Comparison of ENCODE assay signal across 11 cellular contexts in genomic region chr10:24858244-24858907, GRCh38.
A peak's percentile ranks its signal among the peaks of the same experiment; 100 is the strongest.
DNase-seq lines count a peak whose midpoint lies in the region; ATAC-seq and TF ChIP-seq lines count a peak whose summit lies in the region.
"Had no signal": no experiment of that assay in that cellular context is flagged by ENCODE, and none has a peak within 500 bp of the region (broad histone marks: within the 10 kb centered on the region; RNA-seq: fewer than 3 reads in every experiment).

No MANE protein-coding gene starts in this region.

- H3K27me3 ChIP-seq in adipocyte (replicated peaks; ENCODE audit: control insufficient read depth, insufficient read depth, low read length) (no peaks in the 10 kb centered on the region), upper lobe of right lung (no peaks in the 10 kb centered on the region)

- DNase-seq in DMS153 treated with DMSO at 0.1 percent for 48 hours (lab: John Stamatoyannopoulos, UW; ENCODE audit: unreplicated experiment): peak; percentile 17
- DNase-seq in NCI-H128 (lab: John Stamatoyannopoulos, UW; ENCODE audit: unreplicated experiment): peak; percentile 24
- DNase-seq in adipocyte (ENCODE audit: low read depth): peak; percentile 79
- DNase-seq in glutamatergic neuron: peak; percentile 71
- no peak for DNase-seq in upper lobe of right lung
- DNase-seq in GM19238 (ENCODE audit: insufficient read length, low spot score): no peak
- DNase-seq in HK-2 (ENCODE audit: unreplicated experiment): no peak
- DNase-seq: OCI-M1 had no signal

- H3K27ac Mint-ChIP-seq in glutamatergic neuron (ENCODE audit: unreplicated experiment): peak overlapping the region; percentile 97

- ATAC-seq in upper lobe of right lung: no peak
- no peak for ATAC-seq in HG03097 (IDR thresholded peaks at IDR 0.05; ENCODE audit: low FRiP score, unreplicated experiment)

- intact Hi-C loops in upper lobe of right lung (cut with DNase I): no loop called here

- H3K4me1 ChIP-seq in adipocyte (ENCODE audit: control insufficient read depth, insufficient read depth, low read length) (no peaks in the 10 kb centered on the region), upper lobe of right lung (no peaks in the 10 kb centered on the region)

- H3K9me3 ChIP-seq in adipocyte (ENCODE audit: control insufficient read depth, low read length) (no peaks in the 10 kb centered on the region), upper lobe of right lung (no peaks in the 10 kb centered on the region)

- H3K9ac ChIP-seq in adipocyte (ENCODE audit: low read length): no peak overlapping the region

- TF ChIP-seq CTCF in glutamatergic neuron (IDR thresholded peaks at IDR 0.05; ENCODE audit: partially characterized antibody, unreplicated experiment) (no peak), upper lobe of right lung (IDR thresholded peaks at IDR 0.05) (no peak)

- H3K27ac ChIP-seq in upper lobe of right lung: no peak overlapping the region

- peak overlapping the region; percentile 78 for H3K4me3 Mint-ChIP-seq in glutamatergic neuron (ENCODE audit: unreplicated experiment)
- H3K4me3 Mint-ChIP-seq: central memory CD8-positive, alpha-beta T cell had no signal

- no peaks in the 10 kb centered on the region for H3K36me3 ChIP-seq in adipocyte (ENCODE audit: control insufficient read depth, insufficient read depth, low read length, severe bottlenecking)
- H3K36me3 ChIP-seq in upper lobe of right lung: no peaks in the 10 kb centered on the region

- H3K36me3 Mint-ChIP-seq in glutamatergic neuron (ENCODE audit: unreplicated experiment): peaks cover 4% of the 10 kb centered on the region

- peaks cover 44% of the 10 kb centered on the region for H3K4me1 Mint-ChIP-seq in glutamatergic neuron (ENCODE audit: low read depth, unreplicated experiment)

- H3K4me3 ChIP-seq in adipocyte (ENCODE audit: low read length): no peak overlapping the region
- no peak overlapping the region for H3K4me3 ChIP-seq in upper lobe of right lung
- H3K4me3 ChIP-seq: smooth muscle cell had no signal

- peaks cover 11% of the 10 kb centered on the region for H3K9me3 Mint-ChIP-seq in glutamatergic neuron (ENCODE audit: unreplicated experiment)
- H3K9me3 Mint-ChIP-seq: central memory CD8-positive, alpha-beta T cell had no signal

- H3K27me3 Mint-ChIP-seq in glutamatergic neuron (ENCODE audit: unreplicated experiment): peaks cover 9% of the 10 kb centered on the region
- H3K27me3 Mint-ChIP-seq: central memory CD8-positive, alpha-beta T cell had no signal

Comparison
In these comparisons a context has a peak if more than half of its experiments do, and no peak if none do; other contexts are left out.
1. DNase-seq: peak in DMS153 treated with DMSO at 0.1 percent for 48 hours (single experiment), NCI-H128 (single experiment), adipocyte (single experiment) and glutamatergic neuron (single experiment); none in upper lobe of right lung (single experiment), GM19238 (single experiment) and HK-2 (single experiment).